In genomic region chr6:11460001-11460668, GRCh38 we compare ENCODE assay signal across 1 cellular context.
A peak's percentile ranks its signal among the peaks of the same experiment; 100 is the strongest.
TF ChIP-seq lines count a peak whose summit lies in the region.

No MANE protein-coding gene starts in this region.

TF ChIP-seq in GM12878, 131 proteins besides CTCF, POLR2A, EP300 and RAD21 (continued from another document):
- TF ChIP-seq, protein P1, sequence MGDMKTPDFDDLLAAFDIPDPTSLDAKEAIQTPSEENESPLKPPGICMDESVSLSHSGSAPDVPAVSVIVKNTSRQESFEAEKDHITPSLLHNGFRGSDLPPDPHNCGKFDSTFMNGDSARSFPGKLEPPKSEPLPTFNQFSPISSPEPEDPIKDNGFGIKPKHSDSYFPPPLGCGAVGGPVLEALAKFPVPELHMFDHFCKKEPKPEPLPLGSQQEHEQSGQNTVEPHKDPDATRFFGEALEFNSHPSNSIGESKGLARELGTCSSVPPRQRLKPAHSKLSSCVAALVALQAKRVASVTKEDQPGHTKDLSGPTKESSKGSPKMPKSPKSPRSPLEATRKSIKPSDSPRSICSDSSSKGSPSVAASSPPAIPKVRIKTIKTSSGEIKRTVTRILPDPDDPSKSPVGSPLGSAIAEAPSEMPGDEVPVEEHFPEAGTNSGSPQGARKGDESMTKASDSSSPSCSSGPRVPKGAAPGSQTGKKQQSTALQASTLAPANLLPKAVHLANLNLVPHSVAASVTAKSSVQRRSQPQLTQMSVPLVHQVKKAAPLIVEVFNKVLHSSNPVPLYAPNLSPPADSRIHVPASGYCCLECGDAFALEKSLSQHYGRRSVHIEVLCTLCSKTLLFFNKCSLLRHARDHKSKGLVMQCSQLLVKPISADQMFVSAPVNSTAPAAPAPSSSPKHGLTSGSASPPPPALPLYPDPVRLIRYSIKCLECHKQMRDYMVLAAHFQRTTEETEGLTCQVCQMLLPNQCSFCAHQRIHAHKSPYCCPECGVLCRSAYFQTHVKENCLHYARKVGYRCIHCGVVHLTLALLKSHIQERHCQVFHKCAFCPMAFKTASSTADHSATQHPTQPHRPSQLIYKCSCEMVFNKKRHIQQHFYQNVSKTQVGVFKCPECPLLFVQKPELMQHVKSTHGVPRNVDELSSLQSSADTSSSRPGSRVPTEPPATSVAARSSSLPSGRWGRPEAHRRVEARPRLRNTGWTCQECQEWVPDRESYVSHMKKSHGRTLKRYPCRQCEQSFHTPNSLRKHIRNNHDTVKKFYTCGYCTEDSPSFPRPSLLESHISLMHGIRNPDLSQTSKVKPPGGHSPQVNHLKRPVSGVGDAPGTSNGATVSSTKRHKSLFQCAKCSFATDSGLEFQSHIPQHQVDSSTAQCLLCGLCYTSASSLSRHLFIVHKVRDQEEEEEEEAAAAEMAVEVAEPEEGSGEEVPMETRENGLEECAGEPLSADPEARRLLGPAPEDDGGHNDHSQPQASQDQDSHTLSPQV (IDR thresholded peaks at IDR 0.05): no peak
- peak; percentile 37; the same call in 1 of the 2 replicates for TF ChIP-seq SPI1 (IDR thresholded peaks at IDR 0.05; ENCODE audit: borderline replicate concordance, insufficient read depth, low read depth, low read length)
- TF ChIP-seq, protein P2, sequence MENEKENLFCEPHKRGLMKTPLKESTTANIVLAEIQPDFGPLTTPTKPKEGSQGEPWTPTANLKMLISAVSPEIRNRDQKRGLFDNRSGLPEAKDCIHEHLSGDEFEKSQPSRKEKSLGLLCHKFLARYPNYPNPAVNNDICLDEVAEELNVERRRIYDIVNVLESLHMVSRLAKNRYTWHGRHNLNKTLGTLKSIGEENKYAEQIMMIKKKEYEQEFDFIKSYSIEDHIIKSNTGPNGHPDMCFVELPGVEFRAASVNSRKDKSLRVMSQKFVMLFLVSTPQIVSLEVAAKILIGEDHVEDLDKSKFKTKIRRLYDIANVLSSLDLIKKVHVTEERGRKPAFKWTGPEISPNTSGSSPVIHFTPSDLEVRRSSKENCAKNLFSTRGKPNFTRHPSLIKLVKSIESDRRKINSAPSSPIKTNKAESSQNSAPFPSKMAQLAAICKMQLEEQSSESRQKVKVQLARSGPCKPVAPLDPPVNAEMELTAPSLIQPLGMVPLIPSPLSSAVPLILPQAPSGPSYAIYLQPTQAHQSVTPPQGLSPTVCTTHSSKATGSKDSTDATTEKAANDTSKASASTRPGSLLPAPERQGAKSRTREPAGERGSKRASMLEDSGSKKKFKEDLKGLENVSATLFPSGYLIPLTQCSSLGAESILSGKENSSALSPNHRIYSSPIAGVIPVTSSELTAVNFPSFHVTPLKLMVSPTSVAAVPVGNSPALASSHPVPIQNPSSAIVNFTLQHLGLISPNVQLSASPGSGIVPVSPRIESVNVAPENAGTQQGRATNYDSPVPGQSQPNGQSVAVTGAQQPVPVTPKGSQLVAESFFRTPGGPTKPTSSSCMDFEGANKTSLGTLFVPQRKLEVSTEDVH (IDR thresholded peaks at IDR 0.05; ENCODE audit: low read depth, partially characterized antibody): no peak
- TF ChIP-seq IKZF2 (IDR thresholded peaks at IDR 0.05): peak in 1 of 2 experiments; percentile 76
- TF ChIP-seq, protein P3, sequence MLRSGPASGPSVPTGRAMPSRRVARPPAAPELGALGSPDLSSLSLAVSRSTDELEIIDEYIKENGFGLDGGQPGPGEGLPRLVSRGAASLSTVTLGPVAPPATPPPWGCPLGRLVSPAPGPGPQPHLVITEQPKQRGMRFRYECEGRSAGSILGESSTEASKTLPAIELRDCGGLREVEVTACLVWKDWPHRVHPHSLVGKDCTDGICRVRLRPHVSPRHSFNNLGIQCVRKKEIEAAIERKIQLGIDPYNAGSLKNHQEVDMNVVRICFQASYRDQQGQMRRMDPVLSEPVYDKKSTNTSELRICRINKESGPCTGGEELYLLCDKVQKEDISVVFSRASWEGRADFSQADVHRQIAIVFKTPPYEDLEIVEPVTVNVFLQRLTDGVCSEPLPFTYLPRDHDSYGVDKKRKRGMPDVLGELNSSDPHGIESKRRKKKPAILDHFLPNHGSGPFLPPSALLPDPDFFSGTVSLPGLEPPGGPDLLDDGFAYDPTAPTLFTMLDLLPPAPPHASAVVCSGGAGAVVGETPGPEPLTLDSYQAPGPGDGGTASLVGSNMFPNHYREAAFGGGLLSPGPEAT (IDR thresholded peaks at IDR 0.05; ENCODE audit: low read depth): peak; percentile 12
- peak; percentile 48 for TF ChIP-seq BCL3 (IDR thresholded peaks at IDR 0.05; ENCODE audit: borderline replicate concordance, insufficient read depth, low read depth, low read length, poor library complexity, severe bottlenecking)
- peak; percentile 42; the same call in 1 of the 2 replicates for TF ChIP-seq SMC3 (IDR thresholded peaks at IDR 0.05; ENCODE audit: borderline replicate concordance, low read length)
- peak; percentile 81 for TF ChIP-seq RUNX3 (IDR thresholded peaks at IDR 0.05; ENCODE audit: low read length)
- peak; percentile 76 for TF ChIP-seq SMARCA5 (IDR thresholded peaks at IDR 0.05)
- TF ChIP-seq, protein P4, sequence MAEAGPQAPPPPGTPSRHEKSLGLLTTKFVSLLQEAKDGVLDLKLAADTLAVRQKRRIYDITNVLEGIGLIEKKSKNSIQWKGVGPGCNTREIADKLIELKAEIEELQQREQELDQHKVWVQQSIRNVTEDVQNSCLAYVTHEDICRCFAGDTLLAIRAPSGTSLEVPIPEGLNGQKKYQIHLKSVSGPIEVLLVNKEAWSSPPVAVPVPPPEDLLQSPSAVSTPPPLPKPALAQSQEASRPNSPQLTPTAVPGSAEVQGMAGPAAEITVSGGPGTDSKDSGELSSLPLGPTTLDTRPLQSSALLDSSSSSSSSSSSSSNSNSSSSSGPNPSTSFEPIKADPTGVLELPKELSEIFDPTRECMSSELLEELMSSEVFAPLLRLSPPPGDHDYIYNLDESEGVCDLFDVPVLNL (IDR thresholded peaks at IDR 0.05; ENCODE audit: low read depth, low read length): no peak
- 0 out of 2 replicates have a peak, but pooled peaks have one; percentile 14 for TF ChIP-seq TCF3 (IDR thresholded peaks at IDR 0.05; ENCODE audit: borderline replicate concordance, insufficient read depth, low read depth, low read length)
- no peak for TF ChIP-seq SREBF2 (IDR thresholded peaks at IDR 0.05; ENCODE audit: low read length)
- 0 out of 2 replicates have a peak, but pooled peaks have one; percentile 25 for TF ChIP-seq CREM (IDR thresholded peaks at IDR 0.05; ENCODE audit: low read depth)
- no peak for TF ChIP-seq PAX8 (IDR thresholded peaks at IDR 0.05)
- 0 out of 2 replicates have a peak, but pooled peaks have one; percentile 21 for TF ChIP-seq MEF2A (IDR thresholded peaks at IDR 0.05; ENCODE audit: insufficient read depth, low read depth, low read length)
- TF ChIP-seq IKZF1 (conservative IDR thresholded peaks at IDR 0.05): peak; percentile 28
